17 cellular contexts compared by ENCODE assay signal in genomic region chr22:43172191-43172590, GRCh38. TPM values are rescaled to one million over a fixed set of nuclear protein-coding genes. Genes with fewer than 3 reads are reported as not detected.
DNase-seq lines count a peak whose midpoint lies in the region; ATAC-seq, FAIRE-seq and TF ChIP-seq lines count a peak whose summit lies in the region.
"Had no signal": no experiment of that assay in that cellular context is flagged by ENCODE, and none has a peak within 500 bp of the region (broad histone marks: within the 10 kb centered on the region; RNA-seq: fewer than 3 reads in every experiment).

No MANE protein-coding gene starts in this region.

- POLR2A ChIA-PET in K562 (lab: Yijun Ruan, JAX): interaction anchor here (0.6 kb wide), 1 partner anchor 356 kb away, joined by 3 read pairs; no protein-coding TSS in a partner anchor

- H4K20me1 ChIP-seq in K562 (replicated peaks; ENCODE audit: control insufficient read depth, insufficient read depth, low read length): no peaks in the 10 kb centered on the region

- TF ChIP-seq EP300 in K562 (IDR thresholded peaks at IDR 0.05; ENCODE audit: low read length): no peak

- TF ChIP-seq POLR2A in K562 (conservative IDR thresholded peaks at IDR 0.05) (no peak), right lobe of liver (IDR thresholded peaks at IDR 0.05) (no peak)

- intact Hi-C loops in right cardiac atrium (cut with DNase I): no loop called here
- intact Hi-C loops in Right ventricle myocardium inferior (cut with DNase I): no loop called here
- intact Hi-C loops in K562 (cut with micrococcal nuclease): no loop called here
- intact Hi-C loops in right lobe of liver (cut with DNase I): no loop called here

- H3K4me2 ChIP-seq in K562 (ENCODE audit: insufficient read depth, low read length): no peak overlapping the region

- H3K27me3 ChIP-seq in right cardiac atrium (ENCODE audit: control insufficient read depth, insufficient read depth): no peaks in the 10 kb centered on the region
- no peaks in the 10 kb centered on the region for H3K27me3 ChIP-seq in K562 (ENCODE audit: control insufficient read depth in 2 of 2, insufficient read depth in 2 of 2, low read length in 2 of 2)
- H3K27me3 ChIP-seq in mucosa of rectum (ENCODE audit: control insufficient read depth in 2 of 2, insufficient read depth in 2 of 2, low read length in 2 of 2): no peaks in the 10 kb centered on the region
- H3K27me3 ChIP-seq in right lobe of liver: no peaks in the 10 kb centered on the region
- H3K27me3 ChIP-seq: BE2C had no signal

- H3K79me2 ChIP-seq in K562 (ENCODE audit: control insufficient read depth, insufficient read depth, low read length): no peaks in the 10 kb centered on the region

- ATAC-seq in right cardiac atrium: no peak
- no peak for ATAC-seq in Right ventricle myocardium inferior
- no peak for ATAC-seq in K562
- ATAC-seq in GM19324 (IDR thresholded peaks at IDR 0.05; ENCODE audit: low FRiP score, unreplicated experiment): no peak
- ATAC-seq in right lobe of liver: no peak

- no peak overlapping the region for H3K27ac ChIP-seq in right cardiac atrium (ENCODE audit: low read length)
- no peak overlapping the region for H3K27ac ChIP-seq in K562 (ENCODE audit: extremely low read depth, low read depth, low read length)
- H3K27ac ChIP-seq in mucosa of rectum (ENCODE audit: low read depth in 2 of 2, low read length in 2 of 2): peak overlapping the region; percentile 95 to 96
- H3K27ac ChIP-seq in right lobe of liver: no peak overlapping the region
- H3K27ac ChIP-seq: HL-60 had no signal

- DNase-seq in right cardiac atrium (peak in 2 of 3 donors; percentile 19 to 31), Right ventricle myocardium inferior (ENCODE audit: missing footprints) (no peak), K562 (ENCODE audit: extremely low read depth in 1 of 4, low spot score in 3 of 4) (no peak), foreskin melanocyte (no peak), right lobe of liver (no peak)
- DNase-seq: BE2C; Caco-2; CD8-positive, alpha-beta memory T cell; DND-41; GDM1; HCEC 1CT had no signal

- no peaks in the 10 kb centered on the region for H3K4me1 ChIP-seq in right cardiac atrium (ENCODE audit: control insufficient read depth, insufficient read depth, low read length)
- peaks cover under 1 to 32% of the 10 kb centered on the region in 2 experiments; a peak in 4 of 5 replicates for H3K4me1 ChIP-seq in K562 (replicated peaks in 1 of 2; ENCODE audit: control insufficient read depth in 2 of 2, insufficient read depth in 2 of 2, low read length in 2 of 2)
- peaks cover 12 to 28% of the 10 kb centered on the region in 2 donors for H3K4me1 ChIP-seq in mucosa of rectum (ENCODE audit: control insufficient read depth in 2 of 2, insufficient read depth in 2 of 2, low read length in 2 of 2)
- H3K4me1 ChIP-seq in right lobe of liver: no peaks in the 10 kb centered on the region
- H3K4me1 ChIP-seq: BE2C, Caco-2 had no signal

- H3K9me3 ChIP-seq in right cardiac atrium (ENCODE audit: control insufficient read depth, low read length): no peaks in the 10 kb centered on the region
- no peaks in the 10 kb centered on the region for H3K9me3 ChIP-seq in K562 (replicated peaks; ENCODE audit: control insufficient read depth, insufficient read depth, low read depth, low read length)
- no peaks in the 10 kb centered on the region for H3K9me3 ChIP-seq in mucosa of rectum (ENCODE audit: control insufficient read depth in 2 of 2, low read length in 2 of 2)
- no peaks in the 10 kb centered on the region for H3K9me3 ChIP-seq in right lobe of liver
- H3K9me3 ChIP-seq: BE2C, Caco-2 had no signal

- no peaks in the 10 kb centered on the region for H3K9me1 ChIP-seq in K562 (ENCODE audit: control insufficient read depth, insufficient read depth, low read length)

- FAIRE-seq in K562 (lab: Jason Lieb, UNC): no peak
- FAIRE-seq: A204.1, GM12892, H1 had no signal

- peaks cover 93% of the 10 kb centered on the region for H3K36me3 ChIP-seq in K562 (ENCODE audit: control insufficient read depth, insufficient read depth, low read length)
- peaks cover 49 to 51% of the 10 kb centered on the region in 2 donors for H3K36me3 ChIP-seq in mucosa of rectum (ENCODE audit: control insufficient read depth in 2 of 2, insufficient read depth in 2 of 2, low read length in 2 of 2)
- peaks cover 0 to 50% (median 8%) of the 10 kb centered on the region in 4 donors for H3K36me3 ChIP-seq in right lobe of liver

- no peak overlapping the region; a peak in 1 of 4 replicates for H3K9ac ChIP-seq in K562 (ENCODE audit: insufficient read depth in 1 of 2, low read depth in 2 of 2, low read length in 2 of 2)
- H3K9ac ChIP-seq in mucosa of rectum (ENCODE audit: low read depth in 1 of 2, low read length in 2 of 2): no peak overlapping the region

- CTCF ChIA-PET in K562 (lab: Yijun Ruan, JAX; ENCODE audit: low intra/inter-chr PET ratio): no interaction called here

- TF ChIP-seq RAD21 in K562 (CRISPR knock-in tag; conservative IDR thresholded peaks at IDR 0.05 in 1 of 2, IDR thresholded peaks at IDR 0.05 in 1 of 2): no peak

- in situ Hi-C loops in K562 (cut with MboI): no loop called here

- no TSS peak for BruUV-seq in K562 (replicated peaks; lab: Mats Ljungman, UMichigan)

- H3K4me3 ChIP-seq in right cardiac atrium (ENCODE audit: low read length): no peak overlapping the region
- no peak overlapping the region for H3K4me3 ChIP-seq in K562
- H3K4me3 ChIP-seq in mucosa of rectum (ENCODE audit: low read length in 2 of 2): no peak overlapping the region
- no peak overlapping the region for H3K4me3 ChIP-seq in right lobe of liver

- TF ChIP-seq CTCF in K562 (IDR thresholded peaks at IDR 0.05 in 2 of 3, conservative IDR thresholded peaks at IDR 0.05 in 1 of 3; ENCODE audit: insufficient read depth in 2 of 3, low read depth in 1 of 3, low read length in 3 of 3): no peak
- TF ChIP-seq CTCF in right lobe of liver (IDR thresholded peaks at IDR 0.05): no peak

- WGBS in right cardiac atrium: 96% methylated on average over 19 of the region's 19 CpGs
- 87% methylated on average over 9 of the region's 19 CpGs for WGBS in K562 (ENCODE audit: insufficient coverage, low coverage, missing lambda C conversion rate)
- WGBS in right lobe of liver (ENCODE audit: insufficient coverage, low coverage, low lambda C conversion rate, missing lambda C conversion rate): 100% methylated on average over 5 of the region's 19 CpGs

- no peak overlapping the region for H2AFZ ChIP-seq in K562 (ENCODE audit: low read depth, low read length)

RNA-seq across cellular contexts. Expression of gene TTLL12, which starts 14.7 kb away (rescaled TPM):
- 10 to 100 TPM in 3 of 4 donors, 1 to 10 TPM in 1; 6.9 to 11.0 (median 10.5) TPM for total RNA-seq in right cardiac atrium
- 7.8 TPM for polyA plus RNA-seq in right cardiac atrium
- 13.2 TPM for total RNA-seq in Right ventricle myocardium inferior
- 25.0 and 72.9 TPM in 2 replicates for total RNA-seq in K562 (2011; cell fraction: chromatin; rRNA removed; ENCODE audit: low replicate concordance)
- total RNA-seq in K562 (2011; cell fraction: nucleolus; rRNA removed): 53.6 and 60.0 TPM in 2 replicates
- total RNA-seq in K562 (2011; cell fraction: nucleoplasm; rRNA removed): 38.6 and 40.0 TPM in 2 replicates
- total RNA-seq in K562 (2014; rRNA removed): 110 and 158 TPM in 2 replicates
- 15.6 and 19.4 TPM in 2 replicates for total RNA-seq in K562 (2014; rRNA removed; fragmentation: Illumina TruSeq; extraction: Trizol)
- total RNA-seq in K562 (2015; rRNA removed; fragmentation: Illumina TruSeq; extraction: Trizol): 43.0 and 46.7 TPM in 2 replicates
- total RNA-seq in K562 (2021): 125 and 128 TPM in 2 replicates
- polyA plus RNA-seq in K562 (2011; rRNA removed): 34.1 and 51.4 TPM in 2 replicates
- 41.6 and 126 TPM in 2 replicates for polyA plus RNA-seq in K562 (2011; cell fraction: cytosol; rRNA removed)
- 57.2 and 116 TPM in 2 replicates for polyA plus RNA-seq in K562 (2011; cell fraction: nucleus; rRNA removed)
- 74.1 and 75.9 TPM in 2 replicates for polyA plus RNA-seq in K562 (2012)
- polyA plus RNA-seq in K562 (2014; fragmentation: Illumina TruSeq; extraction: Trizol): 70.4 and 136 TPM in 2 replicates
- polyA plus RNA-seq in K562 (2014; fragmentation: Nextera tagmentation; extraction: Ambion mirVana): 1 to 10 TPM; 1.3 to 1.6 TPM
- polyA plus RNA-seq in K562 (2014; rRNA removed): 75.2 and 82.3 TPM in 2 replicates
- polyA minus RNA-seq in K562 (2011; rRNA and poly(A)+ RNA removed): 18.4 and 27.6 TPM in 2 replicates
- polyA minus RNA-seq in K562 (2011; cell fraction: cytosol; rRNA and poly(A)+ RNA removed): 57.8 and 61.9 TPM in 2 replicates
- 24.0 and 25.8 TPM in 2 replicates for polyA minus RNA-seq in K562 (2011; cell fraction: nucleus; rRNA and poly(A)+ RNA removed)
- total RNA-seq in right lobe of liver: 10 to 100 TPM; 18.6 to 43.5 (median 24.4) TPM

RNA-seq across cellular contexts. Expression of gene TSPO, which starts 20.8 kb away (rescaled TPM):
- total RNA-seq in right cardiac atrium (100 to 1,000 TPM in 1 of 4 donors, 10 to 100 TPM in 3; 69.6 to 102 (median 93.0) TPM), Right ventricle myocardium inferior (136 TPM), K562 (2014; rRNA removed) (108 and 141 TPM in 2 replicates), K562 (2014; rRNA removed; fragmentation: Illumina TruSeq; extraction: Trizol) (6.0 and 7.2 TPM in 2 replicates), K562 (2015; rRNA removed; fragmentation: Illumina TruSeq; extraction: Trizol) (25.3 and 29.2 TPM in 2 replicates), K562 (2021) (81.7 and 82.4 TPM in 2 replicates), right lobe of liver (100 to 1,000 TPM in 2 of 6 experiments, 10 to 100 TPM in 4; 18.1 to 198 (median 31.9) TPM)
- polyA plus RNA-seq in right cardiac atrium (152 TPM), K562 (2011; rRNA removed) (29.0 and 49.9 TPM in 2 replicates), K562 (2014; fragmentation: Illumina TruSeq; extraction: Trizol) (11.5 and 38.8 TPM in 2 replicates), K562 (2014; fragmentation: Nextera tagmentation; extraction: Ambion mirVana) (10 to 100 TPM in 1 of 2 experiments, 1 to 10 TPM in 1; 4.9 to 18.0 TPM), K562 (2014; rRNA removed) (126 and 139 TPM in 2 replicates)
- total RNA-seq in K562 (2011; cell fraction: chromatin; rRNA removed; ENCODE audit: low replicate concordance): 4.2 and 18.3 TPM in 2 replicates
- 30.4 and 33.7 TPM in 2 replicates for total RNA-seq in K562 (2011; cell fraction: nucleolus; rRNA removed)
- 12.2 and 13.5 TPM in 2 replicates for total RNA-seq in K562 (2011; cell fraction: nucleoplasm; rRNA removed)
- polyA plus RNA-seq in K562 (2011; cell fraction: cytosol; rRNA removed): 81.9 and 251 TPM in 2 replicates
- polyA plus RNA-seq in K562 (2011; cell fraction: nucleus; rRNA removed): 42.5 and 50.8 TPM in 2 replicates
- 45.5 and 82.4 TPM in 2 replicates for polyA plus RNA-seq in K562 (2012)
- polyA minus RNA-seq in K562 (2011; rRNA and poly(A)+ RNA removed): 2.7 and 3.9 TPM in 2 replicates
- polyA minus RNA-seq in K562 (2011; cell fraction: cytosol; rRNA and poly(A)+ RNA removed): 15.2 and 30.7 TPM in 2 replicates
- polyA minus RNA-seq in K562 (2011; cell fraction: nucleus; rRNA and poly(A)+ RNA removed): 7.3 and 7.7 TPM in 2 replicates

RNA-seq across cellular contexts. Expression of gene MCAT, which starts 29.0 kb away (rescaled TPM):
- total RNA-seq in right cardiac atrium (10 to 100 TPM; 12.5 to 13.8 (median 13.6) TPM), Right ventricle myocardium inferior (15.5 TPM), K562 (2014; rRNA removed) (23.7 and 28.4 TPM in 2 replicates), K562 (2014; rRNA removed; fragmentation: Illumina TruSeq; extraction: Trizol) (8.1 and 9.6 TPM in 2 replicates), K562 (2015; rRNA removed; fragmentation: Illumina TruSeq; extraction: Trizol) (11.7 and 12.4 TPM in 2 replicates), K562 (2021) (26.3 and 27.8 TPM in 2 replicates), right lobe of liver (10 to 100 TPM in 4 of 6 experiments, 1 to 10 TPM in 2; 8.8 to 22.3 (median 11.4) TPM)
- polyA plus RNA-seq in right cardiac atrium (14.5 TPM), K562 (2011; rRNA removed) (13.9 and 14.0 TPM in 2 replicates), K562 (2014; fragmentation: Illumina TruSeq; extraction: Trizol) (15.0 TPM in 2 replicates), K562 (2014; fragmentation: Nextera tagmentation; extraction: Ambion mirVana) (1 to 10 TPM; 3.3 to 4.6 TPM), K562 (2014; rRNA removed) (25.3 and 27.7 TPM in 2 replicates)
- 25.0 and 49.3 TPM in 2 replicates for total RNA-seq in K562 (2011; cell fraction: chromatin; rRNA removed; ENCODE audit: low replicate concordance)
- 30.9 and 31.7 TPM in 2 replicates for total RNA-seq in K562 (2011; cell fraction: nucleolus; rRNA removed)
- 31.2 and 31.8 TPM in 2 replicates for total RNA-seq in K562 (2011; cell fraction: nucleoplasm; rRNA removed)
- polyA plus RNA-seq in K562 (2011; cell fraction: cytosol; rRNA removed): 17.7 and 40.8 TPM in 2 replicates
- 13.2 and 14.3 TPM in 2 replicates for polyA plus RNA-seq in K562 (2011; cell fraction: nucleus; rRNA removed)
- 12.8 and 15.3 TPM in 2 replicates for polyA plus RNA-seq in K562 (2012)
- polyA minus RNA-seq in K562 (2011; rRNA and poly(A)+ RNA removed): 15.7 and 17.6 TPM in 2 replicates
- polyA minus RNA-seq in K562 (2011; cell fraction: cytosol; rRNA and poly(A)+ RNA removed): 9.4 and 11.2 TPM in 2 replicates
- polyA minus RNA-seq in K562 (2011; cell fraction: nucleus; rRNA and poly(A)+ RNA removed): 8.2 and 15.8 TPM in 2 replicates

Comparison
In these comparisons a context has a peak if more than half of its experiments do, and no peak if none do; other contexts are left out.
1. DNase-seq: peak in right cardiac atrium (2 of 3); none in Right ventricle myocardium inferior (single experiment), K562 (0 of 4), foreskin melanocyte (single experiment) and right lobe of liver (0 of 3).
2. H3K27ac ChIP-seq: peak in mucosa of rectum (2 of 2); none in right cardiac atrium (single experiment), K562 (single experiment) and right lobe of liver (0 of 3).